17 cellular contexts compared by ENCODE assay signal in the genomic region with DNA sequence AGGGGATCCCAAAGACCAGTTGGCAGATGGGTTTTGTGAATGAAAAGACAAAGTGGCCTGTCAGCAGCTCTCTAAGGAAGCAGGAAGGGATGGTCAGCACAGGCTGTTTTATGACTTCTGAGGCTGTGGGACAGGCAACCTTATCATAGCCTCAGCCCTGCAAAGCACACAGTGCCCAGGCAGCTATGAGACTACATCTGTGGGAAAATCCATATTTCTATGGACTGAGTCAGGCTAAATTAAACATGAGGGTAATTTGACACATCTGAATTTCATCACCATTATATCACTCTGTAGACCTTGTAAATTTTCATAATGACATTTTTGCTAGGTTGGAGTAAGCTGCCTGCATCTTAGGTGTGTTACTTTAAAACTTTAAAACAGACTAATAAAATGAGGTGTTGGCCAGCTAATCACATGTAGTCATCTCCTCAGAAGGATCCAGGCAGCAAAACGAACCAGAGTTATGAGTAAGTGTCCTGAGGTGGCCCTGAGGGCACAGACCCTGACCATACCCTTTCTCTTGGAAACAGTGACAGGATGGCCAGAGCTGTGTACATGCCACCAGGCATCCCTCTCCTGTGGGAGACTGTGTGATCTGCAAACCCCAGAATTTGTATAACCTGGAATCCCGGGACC. TPM values are rescaled to one million over a fixed set of nuclear protein-coding genes. Genes with fewer than 3 reads are reported as not detected.
DNase-seq lines count a peak whose midpoint lies in the region; ATAC-seq and TF ChIP-seq lines count a peak whose summit lies in the region.
"Had no signal": no experiment of that assay in that cellular context is flagged by ENCODE, and none has a peak within 500 bp of the region (broad histone marks: within the 10 kb centered on the region; RNA-seq: fewer than 3 reads in every experiment).

No MANE protein-coding gene starts in this region.

- no peaks in the 10 kb centered on the region for H3K36me3 Mint-ChIP-seq in Caco-2 (ENCODE audit: insufficient read depth, unreplicated experiment)
- H3K36me3 Mint-ChIP-seq: neural progenitor cell, T-cell had no signal

- H2BK120ac ChIP-seq in IMR-90 (ENCODE audit: low read depth, low read length) = peak overlapping the region; percentile 22; the same call in 1 of the 2 replicates
- no peak overlapping the region for H2BK120ac ChIP-seq in mesenchymal stem cell (ENCODE audit: low read depth, low read length)

- in situ Hi-C loops in IMR-90 (cut with MboI; ENCODE audit: low sequenced_read_pairs) (loop anchor here (25.0 kb wide), 1 partner anchor 586 kb away; no protein-coding TSS in a partner anchor), mammary epithelial cell (cut with MboI; ENCODE audit: low sequenced_read_pairs in 2 of 2) (no loop called here)

- no peaks in the 10 kb centered on the region for H3K4me1 Mint-ChIP-seq in Caco-2 (ENCODE audit: low read depth, unreplicated experiment)
- H3K4me1 Mint-ChIP-seq: T-cell had no signal

- POLR2A ChIA-PET in IMR-90 (lab: Charles Lee; ENCODE audit: unreplicated experiment) (no interaction called here), Caco-2 (lab: Charles Lee) (no interaction called here)

- H2AK9ac ChIP-seq in IMR-90 (replicated peaks; ENCODE audit: low read depth, low read length, poor library complexity) = no peak overlapping the region

- H3K9ac ChIP-seq in IMR-90 (ENCODE audit: low read depth, low read length) (no peak overlapping the region), mammary epithelial cell (ENCODE audit: insufficient read depth, low read length) (no peak overlapping the region), mesenchymal stem cell (ENCODE audit: low read length) (no peak overlapping the region)
- H3K9ac ChIP-seq: neural progenitor cell had no signal

- H3K4me1 ChIP-seq in IMR-90 (ENCODE audit: control insufficient read depth, insufficient read depth, low read length) (peaks cover 13% of the 10 kb centered on the region), mammary epithelial cell (ENCODE audit: insufficient read depth, low read length) (peaks cover 3% of the 10 kb centered on the region), mesenchymal stem cell (ENCODE audit: control insufficient read depth, insufficient read depth, low read depth, low read length) (peaks cover 1% of the 10 kb centered on the region), adrenal gland (replicated peaks in 1 of 2) (no peaks in the 10 kb centered on the region), Caco-2 (no peaks in the 10 kb centered on the region)
- H3K4me1 ChIP-seq: stomach had no signal

- H4K20me1 ChIP-seq in IMR-90 (ENCODE audit: insufficient read depth, low read length) = no peaks in the 10 kb centered on the region
- H4K20me1 ChIP-seq in mammary epithelial cell (ENCODE audit: insufficient read depth, low read length) = no peaks in the 10 kb centered on the region

- no peak for TF ChIP-seq POLR2A in IMR-90 (IDR thresholded peaks at IDR 0.05; ENCODE audit: low read depth, low read length)
- TF ChIP-seq POLR2A in adrenal gland (IDR thresholded peaks at IDR 0.05) = no peak

- intact Hi-C loops in IMR-90 (cut with micrococcal nuclease) = no loop called here
- intact Hi-C loops in mammary epithelial cell (cut with micrococcal nuclease) = no loop called here
- intact Hi-C loops in adrenal gland (cut with DNase I) = no loop called here
- intact Hi-C loops in Caco-2 (cut with micrococcal nuclease; ENCODE audit: unreplicated experiment) = no loop called here

- H3K18ac ChIP-seq in IMR-90 (ENCODE audit: low read depth, low read length) = peak overlapping the region; percentile 55
- no peak overlapping the region for H3K18ac ChIP-seq in mesenchymal stem cell (ENCODE audit: low read depth in 1 of 2, low read length in 2 of 2)

- peak; percentile 59 for ATAC-seq in IMR-90 (ENCODE audit: low read depth)
- ATAC-seq in HG02798 (IDR thresholded peaks at IDR 0.05; ENCODE audit: poor library complexity, unreplicated experiment) = no peak
- ATAC-seq: HCT116, T-cell had no signal

- DNase-seq in AG10803 (ENCODE audit: low read depth) (peak; percentile 58), IMR-90 (peak; percentile 76), mammary epithelial cell (peak; percentile 71), mesenchymal stem cell (no peak), adrenal gland (no peak), Caco-2 (no peak), dedifferentiated amniotic fluid mesenchymal stem cell (ENCODE audit: extremely low spot score) (no peak)
- DNase-seq: activated CD4-positive, CD25-positive, alpha-beta regulatory T cell; NCI-H2029; NCI-H526; stomach; T-cell had no signal

- BruUV-seq in IMR-90 (replicated peaks; lab: Mats Ljungman, UMichigan) (no TSS peak), mammary epithelial cell (replicated peaks; lab: Mats Ljungman, UMichigan) (no TSS peak), Caco-2 (replicated peaks; lab: Mats Ljungman, UMichigan) (no TSS peak)

- no CpG with 5 or more reads among the region's 2 CpGs for WGBS in IMR-90 (ENCODE audit: extremely low coverage in 2 of 2, insufficient read length in 1 of 2), 2 experiments
- 50% methylated on average over 2 of the region's 2 CpGs for WGBS in mammary epithelial cell (ENCODE audit: low coverage, missing lambda C conversion rate)
- WGBS in mesenchymal stem cell = 54% methylated on average over 2 of the region's 2 CpGs
- WGBS in adrenal gland, 4 donors = 50 to 65% (median 61%) methylated on average over 2 of the region's 2 CpGs

- H2AFZ ChIP-seq in IMR-90 (replicated peaks; ENCODE audit: low read length, poor library complexity) (no peak overlapping the region), mammary epithelial cell (ENCODE audit: low read depth, low read length) (no peak overlapping the region), mesenchymal stem cell (ENCODE audit: low read depth, low read length) (no peak overlapping the region)
- H2AFZ ChIP-seq: neural progenitor cell had no signal

- no peaks in the 10 kb centered on the region for H3K79me2 ChIP-seq in mammary epithelial cell (ENCODE audit: insufficient read depth, low read length)

- H4K5ac ChIP-seq in IMR-90 (ENCODE audit: low read depth, low read length) = peak overlapping the region; percentile 27; the same call in 1 of the 2 replicates

- peak overlapping the region; percentile 7 for H2BK5ac ChIP-seq in IMR-90 (ENCODE audit: low read depth, low read length, poor library complexity, severe bottlenecking)
- H2BK5ac ChIP-seq in mesenchymal stem cell (ENCODE audit: low read depth, low read length, poor library complexity, severe bottlenecking) = no peak overlapping the region

- CTCF ChIA-PET in IMR-90 (lab: Yijun Ruan, JAX) (interaction anchor here (1.1 kb wide), 1 partner anchor 146 kb away, joined by 3 read pairs; no protein-coding TSS in a partner anchor), mammary epithelial cell (lab: Charles Lee; ENCODE audit: low non-redundant PET) (interaction anchor here (0.8 kb wide), 1 partner anchor 23 kb away, joined by 7 read pairs; no protein-coding TSS in a partner anchor), Caco-2 (lab: Charles Lee) (no interaction called here)

- peak overlapping the region; percentile 40; the same call in 1 of the 2 replicates for H2BK20ac ChIP-seq in IMR-90 (ENCODE audit: low read depth, low read length)

- peaks cover 10% of the 10 kb centered on the region; the same call in 1 of the 2 replicates for H3K9me1 ChIP-seq in IMR-90 (ENCODE audit: insufficient read depth, low read length)

- H3K36me3 ChIP-seq in IMR-90 (ENCODE audit: control insufficient read depth, insufficient read depth, low read length) (no peaks in the 10 kb centered on the region), mammary epithelial cell (ENCODE audit: insufficient read depth, low read length) (no peaks in the 10 kb centered on the region), mesenchymal stem cell (ENCODE audit: control insufficient read depth in 1 of 2, insufficient read depth in 2 of 2, low read depth in 1 of 2, low read length in 2 of 2) (peaks cover 0 to 3% of the 10 kb centered on the region in 2 experiments), adrenal gland (replicated peaks in 1 of 2) (no peaks in the 10 kb centered on the region), Caco-2 (ENCODE audit: control insufficient read depth, insufficient read depth, low read length) (no peaks in the 10 kb centered on the region)
- H3K36me3 ChIP-seq: neural progenitor cell, stomach had no signal

- dilution Hi-C loops in IMR-90 (cut with HindIII; ENCODE audit: low sequenced_read_pairs, unreplicated experiment) (no loop called here), mammary epithelial cell (cut with HindIII; ENCODE audit: low sequenced_read_pairs) (no loop called here)

- H3K4me2 ChIP-seq in IMR-90 (ENCODE audit: low read depth, low read length) (no peak overlapping the region), mammary epithelial cell (ENCODE audit: insufficient read depth, low read depth, low read length) (no peak overlapping the region), mesenchymal stem cell (ENCODE audit: low read length, poor library complexity, severe bottlenecking) (no peak overlapping the region)
- H3K4me2 ChIP-seq: neural progenitor cell had no signal

- no peak overlapping the region for H3K4me3 Mint-ChIP-seq in Caco-2 (ENCODE audit: unreplicated experiment)
- H3K4me3 Mint-ChIP-seq: neural progenitor cell, T-cell had no signal

- no peak overlapping the region for H3K27ac ChIP-seq in IMR-90 (ENCODE audit: insufficient read depth, low read length)
- H3K27ac ChIP-seq in mammary epithelial cell (ENCODE audit: insufficient read depth, low read depth, low read length) = no peak overlapping the region
- no peak overlapping the region for H3K27ac ChIP-seq in mesenchymal stem cell (ENCODE audit: low read length, poor library complexity, severe bottlenecking)
- H3K27ac ChIP-seq in adrenal gland = no peak overlapping the region
- H3K27ac ChIP-seq: neural progenitor cell, stomach had no signal

- H4K91ac ChIP-seq in IMR-90 (ENCODE audit: insufficient read depth, low read depth, low read length) = peak overlapping the region; percentile 41
- no peak overlapping the region for H4K91ac ChIP-seq in mesenchymal stem cell (ENCODE audit: low read length)

- H2BK15ac ChIP-seq in IMR-90 (ENCODE audit: low read depth, low read length) (peak overlapping the region; percentile 18; the same call in 1 of the 3 replicates), mesenchymal stem cell (ENCODE audit: low read depth, poor library complexity, severe bottlenecking) (no peak overlapping the region)

- no peak overlapping the region for H2BK12ac ChIP-seq in mesenchymal stem cell (ENCODE audit: low read length in 2 of 2)

- H3K9me3 Mint-ChIP-seq in Caco-2 (ENCODE audit: unreplicated experiment) = no peaks in the 10 kb centered on the region
- H3K9me3 Mint-ChIP-seq: neural progenitor cell, T-cell had no signal

- H3K4ac ChIP-seq in IMR-90 (ENCODE audit: low read depth, low read length) (peak overlapping the region; percentile 40), mesenchymal stem cell (ENCODE audit: low read depth in 1 of 2, low read length in 2 of 2) (no peak overlapping the region)

- TF ChIP-seq CTCF in AG10803 (conservative IDR thresholded peaks at IDR 0.05; ENCODE audit: low read length) = no peak
- TF ChIP-seq CTCF in IMR-90 (conservative IDR thresholded peaks at IDR 0.05; ENCODE audit: low read depth, low read length) = no peak
- no peak for TF ChIP-seq CTCF in mammary epithelial cell (conservative IDR thresholded peaks at IDR 0.05 in 1 of 2, IDR thresholded peaks at IDR 0.05 in 1 of 2; ENCODE audit: extremely low read depth in 1 of 2, insufficient read depth in 1 of 2, low read depth in 1 of 2, low read length in 2 of 2)
- TF ChIP-seq CTCF in adrenal gland (IDR thresholded peaks at IDR 0.05) = no peak
- no peak for TF ChIP-seq CTCF in Caco-2 (IDR thresholded peaks at IDR 0.05; ENCODE audit: insufficient read depth in 1 of 2, low read depth in 1 of 2, low read length in 1 of 2, severe bottlenecking in 1 of 2, unreplicated experiment in 1 of 2)

- peaks cover 8 to 33% of the 10 kb centered on the region in 2 experiments for H3K79me1 ChIP-seq in IMR-90 (ENCODE audit: low read depth in 1 of 2, low read length in 2 of 2)
- H3K79me1 ChIP-seq in mesenchymal stem cell (replicated peaks; ENCODE audit: low read length, poor library complexity, severe bottlenecking) = no peaks in the 10 kb centered on the region

- H3K23ac ChIP-seq in IMR-90 (ENCODE audit: low read depth, low read length) = no peak overlapping the region
- no peak overlapping the region for H3K23ac ChIP-seq in mesenchymal stem cell (ENCODE audit: low read length in 2 of 2)

- H3K27me3 ChIP-seq in IMR-90 (ENCODE audit: control insufficient read depth, insufficient read depth, low read length) (no peaks in the 10 kb centered on the region; the same call in 1 of the 2 replicates), mammary epithelial cell (ENCODE audit: insufficient read depth, low read length) (no peaks in the 10 kb centered on the region), mesenchymal stem cell (ENCODE audit: control insufficient read depth in 1 of 2, insufficient read depth in 1 of 2, low read length in 2 of 2) (no peaks in the 10 kb centered on the region), adrenal gland (no peaks in the 10 kb centered on the region), Caco-2 (replicated peaks; ENCODE audit: control insufficient read depth, insufficient read depth, low read length) (no peaks in the 10 kb centered on the region)
- H3K27me3 ChIP-seq: neural progenitor cell, stomach had no signal

- H3K56ac ChIP-seq in IMR-90 (ENCODE audit: extremely low read depth, insufficient read depth, low read length) = no peak overlapping the region

- no peak overlapping the region for H3K27ac Mint-ChIP-seq in Caco-2 (ENCODE audit: unreplicated experiment)
- H3K27ac Mint-ChIP-seq: neural progenitor cell, T-cell had no signal

- H3K14ac ChIP-seq in IMR-90 (replicated peaks; ENCODE audit: low read depth, low read length) = peak overlapping the region; percentile 49
- H3K14ac ChIP-seq in mesenchymal stem cell (ENCODE audit: low read length in 2 of 2) = no peak overlapping the region

- H2AK5ac ChIP-seq in IMR-90 (ENCODE audit: low read depth, low read length) = peak overlapping the region; percentile 37; the same call in 1 of the 2 replicates
- H2AK5ac ChIP-seq in mesenchymal stem cell (ENCODE audit: low read length, severe bottlenecking) = peak overlapping the region; percentile 6

- peak overlapping the region in 1 of 2 experiments; percentile 33; a peak in 1 of 4 replicates for H4K8ac ChIP-seq in IMR-90 (ENCODE audit: low read depth in 2 of 2, low read length in 2 of 2)
- H4K8ac ChIP-seq in mesenchymal stem cell (ENCODE audit: low read length) = no peak overlapping the region

- H3K4me3 ChIP-seq in AG10803 (ENCODE audit: low read length) (no peak overlapping the region), IMR-90 (ENCODE audit: insufficient read depth, low read depth, low read length) (no peak overlapping the region), mammary epithelial cell (replicated peaks in 1 of 3; ENCODE audit: insufficient read depth in 1 of 3, low read depth in 2 of 3, low read length in 3 of 3) (no peak overlapping the region), mesenchymal stem cell (ENCODE audit: insufficient read depth in 1 of 2, low read depth in 1 of 2, low read length in 2 of 2) (no peak overlapping the region), adrenal gland (no peak overlapping the region), Caco-2 (ENCODE audit: low read depth, low read length) (no peak overlapping the region)
- H3K4me3 ChIP-seq: neural progenitor cell, stomach had no signal

- H3K9me3 ChIP-seq in IMR-90 (ENCODE audit: control insufficient read depth, insufficient read depth, low read length) (no peaks in the 10 kb centered on the region), mammary epithelial cell (replicated peaks; ENCODE audit: insufficient read depth, low read length) (no peaks in the 10 kb centered on the region), mesenchymal stem cell (ENCODE audit: control insufficient read depth, low read length) (no peaks in the 10 kb centered on the region), adrenal gland (replicated peaks in 1 of 3) (no peaks in the 10 kb centered on the region), Caco-2 (no peaks in the 10 kb centered on the region)
- H3K9me3 ChIP-seq: stomach had no signal

- no peak for TF ChIP-seq RAD21 in IMR-90 (IDR thresholded peaks at IDR 0.05; ENCODE audit: low read length)

- peaks cover 3% of the 10 kb centered on the region for H3K27me3 Mint-ChIP-seq in Caco-2 (ENCODE audit: insufficient read depth, unreplicated experiment)

RNA-seq across cellular contexts. Expression of a gene that starts 14.6 kb away (rescaled TPM):
- 8.3 and 12.5 TPM in 2 replicates for total RNA-seq in IMR-90 (2012; rRNA removed)
- 21.7 and 28.7 TPM in 2 replicates for polyA plus RNA-seq in IMR-90 (2012; rRNA removed)
- 10.0 and 32.5 TPM in 2 replicates for polyA plus RNA-seq in IMR-90 (2012; cell fraction: cytosol; rRNA removed)
- 23.1 and 29.5 TPM in 2 replicates for polyA plus RNA-seq in IMR-90 (2012; cell fraction: nucleus; rRNA removed; ENCODE audit: low replicate concordance)
- 1 to 10 TPM in 1 of 2 donors, under 1 TPM in 1; 0.17 to 1.3 TPM for total RNA-seq in mammary epithelial cell
- polyA plus RNA-seq in mammary epithelial cell = not detected
- polyA minus RNA-seq in mammary epithelial cell = not detected
- not detected for polyA plus RNA-seq in mesenchymal stem cell (2013, experiment 1 of 2)
- polyA plus RNA-seq in mesenchymal stem cell (2013, experiment 2 of 2) = not detected
- 1 to 10 TPM in 7 of 8 donors, under 1 TPM in 1; 0.81 to 2.3 (median 1.5) TPM for total RNA-seq in adrenal gland
- 1 to 10 TPM; 1.5 to 6.9 (median 4.1) TPM for polyA plus RNA-seq in adrenal gland
- total RNA-seq in Caco-2 (2022) = not detected in 2 replicates
- total RNA-seq: activated CD8-positive, alpha-beta memory T cell treated with anti-CD3 and anti-CD28 coated beads for 36 hours; OCI-LY7; T-cell had no signal

Comparison
In these comparisons a context has a peak if more than half of its experiments do, and no peak if none do; other contexts are left out.
1. DNase-seq: peak in AG10803 (single experiment), IMR-90 (single experiment) and mammary epithelial cell (single experiment); none in mesenchymal stem cell (single experiment), adrenal gland (0 of 7), Caco-2 (0 of 2) and dedifferentiated amniotic fluid mesenchymal stem cell (single experiment).